In genomic region chr1:164623805-164624204, GRCh38 we compare ENCODE assay signal across 19 cellular contexts.
"Had no signal": no experiment of that assay in that cellular context is flagged by ENCODE, and none has a peak within 500 bp of the region (broad histone marks: within the 10 kb centered on the region; RNA-seq: fewer than 3 reads in every experiment).

No MANE protein-coding gene starts in this region.

- H3K9ac ChIP-seq: parathyroid adenoma had no signal

- H3K9me3 Mint-ChIP-seq: activated CD4-positive, alpha-beta memory T cell treated with anti-CD3 and anti-CD28 coated beads for 36 hours; activated naive CD4-positive, alpha-beta T cell treated with anti-CD3 and anti-CD28 coated beads, Interleukin-2, amount 50 U/mL, for 72 hours; activated T-helper 1 cell treated with anti-CD3 and anti-CD28 coated beads, Interleukin-12 subunit alpha, Interleukin-12 subunit beta, Interleukin-2, Interleukin-4 antibody, amounts not matched to agents 30 ng/mL and 10 ng/mL and 1 ng/mL, durations not matched to agents 14 hours and 24 hours and 36 hours; natural killer cell treated with Interleukin-12 subunit alpha and Interleukin-12 subunit beta and Interleukin-15 and Interleukin-18, amount 100 ng/mL, for 72 hours had no signal

- H3K4me1 ChIP-seq: parathyroid adenoma had no signal

- H3K36me3 Mint-ChIP-seq: activated CD4-positive, alpha-beta memory T cell treated with anti-CD3 and anti-CD28 coated beads for 36 hours; activated naive CD4-positive, alpha-beta T cell treated with anti-CD3 and anti-CD28 coated beads, Interleukin-2, amount 50 U/mL, for 72 hours; natural killer cell treated with Interleukin-12 subunit alpha and Interleukin-12 subunit beta and Interleukin-15 and Interleukin-18, amount 100 ng/mL, for 72 hours had no signal

- H3K27ac Mint-ChIP-seq: activated CD4-positive, alpha-beta memory T cell treated with anti-CD3 and anti-CD28 coated beads for 36 hours; activated CD4-positive, alpha-beta T cell treated with anti-CD3 and anti-CD28 coated beads for 36 hours; activated naive CD4-positive, alpha-beta T cell treated with anti-CD3 and anti-CD28 coated beads, Interleukin-2, amount 50 U/mL, for 72 hours; activated T-helper 1 cell treated with anti-CD3 and anti-CD28 coated beads, Interleukin-12 subunit alpha, Interleukin-12 subunit beta, Interleukin-2, Interleukin-4 antibody, amounts not matched to agents 30 ng/mL and 10 ng/mL and 1 ng/mL, durations not matched to agents 14 hours and 24 hours and 36 hours; natural killer cell treated with Interleukin-12 subunit alpha and Interleukin-12 subunit beta and Interleukin-15 and Interleukin-18, amount 100 ng/mL, for 72 hours had no signal

- H3K36me3 ChIP-seq: adrenal gland, lower lobe of right lung, spleen, thyroid gland, WERI-Rb-1 had no signal

- H3K27me3 Mint-ChIP-seq: activated CD4-positive, alpha-beta memory T cell treated with anti-CD3 and anti-CD28 coated beads for 36 hours had no signal

- H3K27me3 ChIP-seq: adrenal gland, hepatocyte, spleen, thyroid gland, vagina had no signal

- H3K4me3 ChIP-seq: adrenal gland, hepatocyte, lower lobe of right lung, spleen, thyroid gland, vagina had no signal

- H3K9me3 ChIP-seq: adrenal gland, lower lobe of right lung, spleen, thyroid gland, vagina had no signal

- DNase-seq: activated CD4-positive, alpha-beta memory T cell treated with anti-CD3 and anti-CD28 coated beads for 36 hours; activated CD4-positive, alpha-beta T cell treated with anti-CD3 and anti-CD28 coated beads for 36 hours; activated gamma-delta T cell treated with Interleukin-2 at 50 U/mL for 16 hours; activated T-cell treated with anti-CD3 and anti-CD28 coated beads for 4 hours; adrenal gland; dermis blood vessel endothelial cell; effector memory CD4-positive, alpha-beta T cell; lower lobe of right lung; spleen; stimulated activated naive CD4-positive, alpha-beta T cell; T-helper 2 cell; thyroid gland; WERI-Rb-1 had no signal

- ATAC-seq: activated CD4-positive, alpha-beta T cell treated with anti-CD3 and anti-CD28 coated beads for 36 hours; activated naive CD4-positive, alpha-beta T cell treated with anti-CD3 and anti-CD28 coated beads, Interleukin-2, amount 50 U/mL, for 72 hours; natural killer cell treated with Interleukin-12 subunit alpha and Interleukin-12 subunit beta and Interleukin-15 and Interleukin-18, amount 100 ng/mL, for 72 hours had no signal

- H3K4me3 Mint-ChIP-seq: activated CD4-positive, alpha-beta memory T cell treated with anti-CD3 and anti-CD28 coated beads for 36 hours; activated CD4-positive, alpha-beta T cell treated with anti-CD3 and anti-CD28 coated beads for 36 hours; activated T-helper 1 cell treated with anti-CD3 and anti-CD28 coated beads, Interleukin-12 subunit alpha, Interleukin-12 subunit beta, Interleukin-2, Interleukin-4 antibody, amounts not matched to agents 30 ng/mL and 10 ng/mL and 1 ng/mL, durations not matched to agents 14 hours and 24 hours and 36 hours; natural killer cell treated with Interleukin-12 subunit alpha and Interleukin-12 subunit beta and Interleukin-15 and Interleukin-18, amount 100 ng/mL, for 72 hours had no signal

- H3K27ac ChIP-seq: hepatocyte, lower lobe of right lung, parathyroid adenoma, spleen, thyroid gland, WERI-Rb-1 had no signal
